18 cellular contexts compared by ENCODE assay signal in genomic region chr11:66683877-66684276, GRCh38. TPM values are rescaled to one million over a fixed set of nuclear protein-coding genes. Genes with fewer than 3 reads are reported as not detected.
DNase-seq lines count a peak whose midpoint lies in the region; ATAC-seq, FAIRE-seq and TF ChIP-seq lines count a peak whose summit lies in the region.
"Had no signal": no experiment of that assay in that cellular context is flagged by ENCODE, and none has a peak within 500 bp of the region (broad histone marks: within the 10 kb centered on the region; RNA-seq: fewer than 3 reads in every experiment).

No MANE protein-coding gene starts in this region.

- H3K4me1 ChIP-seq in GM23338 (ENCODE audit: insufficient read depth) (no peaks in the 10 kb centered on the region), K562 (replicated peaks in 1 of 2; ENCODE audit: control insufficient read depth in 2 of 2, insufficient read depth in 2 of 2, low read length in 2 of 2) (peaks cover 0 to 5% of the 10 kb centered on the region in 2 experiments; a peak in 2 of 5 replicates)

- no peak overlapping the region for H3K4me3 Mint-ChIP-seq in CD14-positive monocyte
- H3K4me3 Mint-ChIP-seq in GM23338: no peak overlapping the region
- no peak overlapping the region for H3K4me3 Mint-ChIP-seq in neural crest cell
- no peak overlapping the region for H3K4me3 Mint-ChIP-seq in activated T-cell treated with anti-CD3 and anti-CD28 coated beads, Interleukin-2, amount 50 U/mL, for 24 hours
- H3K4me3 Mint-ChIP-seq: CD4-positive, alpha-beta memory T cell; H9 had no signal

- no peak for FAIRE-seq in K562 (lab: Jason Lieb, UNC)
- FAIRE-seq: GM12878, H1, HTR-8/SVneo had no signal

- H3K36me3 ChIP-seq in GM23338 (ENCODE audit: insufficient read depth) (no peaks in the 10 kb centered on the region), K562 (ENCODE audit: control insufficient read depth, insufficient read depth, low read length) (peaks cover 33% of the 10 kb centered on the region; the same call in 2 of the 3 replicates)

- no peaks in the 10 kb centered on the region for H3F3A ChIP-seq in GM23338 (replicated peaks; ENCODE audit: low read depth)

- TF ChIP-seq RAD21 in K562 (CRISPR knock-in tag; conservative IDR thresholded peaks at IDR 0.05 in 1 of 2, IDR thresholded peaks at IDR 0.05 in 1 of 2): no peak

- no peak overlapping the region for H3K9ac ChIP-seq in K562 (ENCODE audit: insufficient read depth in 1 of 2, low read depth in 2 of 2, low read length in 2 of 2)
- H3K9ac ChIP-seq: KMS-11 had no signal

- H3K4me3 ChIP-seq in GM23338: no peak overlapping the region
- no peak overlapping the region for H3K4me3 ChIP-seq in K562
- H3K4me3 ChIP-seq: GM12878 had no signal

- H3K27me3 Mint-ChIP-seq in CD14-positive monocyte (ENCODE audit: low read depth in 3 of 3): peaks cover 0 to 3% (median 0%) of the 10 kb centered on the region in 3 donors
- H3K27me3 Mint-ChIP-seq in GM23338 (ENCODE audit: insufficient read depth, low read depth, poor library complexity): peaks cover 8% of the 10 kb centered on the region
- H3K27me3 Mint-ChIP-seq in neural crest cell (ENCODE audit: low read depth): no peaks in the 10 kb centered on the region
- no peaks in the 10 kb centered on the region for H3K27me3 Mint-ChIP-seq in activated T-cell treated with anti-CD3 and anti-CD28 coated beads, Interleukin-2, amount 50 U/mL, for 24 hours
- H3K27me3 Mint-ChIP-seq: IgD-negative memory B cell had no signal

- H3K9me3 Mint-ChIP-seq in CD14-positive monocyte: no peaks in the 10 kb centered on the region
- H3K9me3 Mint-ChIP-seq in GM23338: no peaks in the 10 kb centered on the region; the same call in 1 of the 3 replicates
- H3K9me3 Mint-ChIP-seq in neural crest cell: no peaks in the 10 kb centered on the region
- H3K9me3 Mint-ChIP-seq in activated T-cell treated with anti-CD3 and anti-CD28 coated beads, Interleukin-2, amount 50 U/mL, for 24 hours: no peaks in the 10 kb centered on the region
- H3K9me3 Mint-ChIP-seq: CD4-positive, alpha-beta memory T cell; H9; IgD-negative memory B cell had no signal

- H4K20me1 ChIP-seq in GM23338 (replicated peaks; ENCODE audit: insufficient read depth) (no peaks in the 10 kb centered on the region), K562 (replicated peaks; ENCODE audit: control insufficient read depth, insufficient read depth, low read length) (no peaks in the 10 kb centered on the region)

- POLR2A ChIA-PET in K562 (lab: Yijun Ruan, JAX): interaction anchor here (0.9 kb wide), 1 partner anchor 66 kb away, joined by 3 read pairs; no protein-coding TSS in a partner anchor

- H3K9me2 ChIP-seq in GM23338 (ENCODE audit: insufficient read depth): no peaks in the 10 kb centered on the region

- H3K79me2 ChIP-seq in GM23338 (replicated peaks; ENCODE audit: insufficient read depth) (no peaks in the 10 kb centered on the region), K562 (ENCODE audit: control insufficient read depth, insufficient read depth, low read length) (no peaks in the 10 kb centered on the region)

- H2AFZ ChIP-seq in GM23338 (no peak overlapping the region), K562 (ENCODE audit: low read depth, low read length) (no peak overlapping the region)

- H3K27me3 ChIP-seq in GM23338 (ENCODE audit: insufficient read depth) (no peaks in the 10 kb centered on the region), K562 (ENCODE audit: control insufficient read depth in 2 of 2, insufficient read depth in 2 of 2, low read length in 2 of 2) (no peaks in the 10 kb centered on the region)

- in situ Hi-C loops in K562 (cut with MboI): loop anchor here (5.0 kb wide), 2 partner anchors 112 to 277 kb away; no protein-coding TSS in a partner anchor

- 0 out of 2 replicates have a peak overlapping the region, but pooled peaks have one; percentile 30 for H3K27ac ChIP-seq in GM23338 (ENCODE audit: low read depth)
- H3K27ac ChIP-seq in K562 (ENCODE audit: extremely low read depth, low read depth, low read length): no peak overlapping the region
- H3K27ac ChIP-seq: C4-2B, KMS-11 had no signal

- DNase-seq in CD14-positive monocyte (ENCODE audit: low spot score) (peak; percentile 22), GM23338 (ENCODE audit: low spot score) (no peak), K562 (ENCODE audit: extremely low read depth in 1 of 4, low spot score in 3 of 4) (no peak), neural crest cell (ENCODE audit: low read depth, low spot score) (no peak), KG1 (lab: John Stamatoyannopoulos, UW) (no peak)
- no peak for DNase-seq in activated T-cell treated with anti-CD3 and anti-CD28 coated beads, Interleukin-2, amount 50 U/mL, for 24 hours
- DNase-seq: AML-193; CD4-positive, alpha-beta memory T cell; DMS79 treated with DMSO at 0.1 percent for 48 hours; H9 had no signal

- H3K4me2 ChIP-seq in GM23338 (no peak overlapping the region), K562 (ENCODE audit: insufficient read depth, low read length) (no peak overlapping the region)
- H3K4me2 ChIP-seq: KMS-11 had no signal

- TSS peak; percentile 37 for BruUV-seq in K562 (replicated peaks; lab: Mats Ljungman, UMichigan)

- no peaks in the 10 kb centered on the region for H3K4me1 Mint-ChIP-seq in CD14-positive monocyte
- peaks cover 5% of the 10 kb centered on the region for H3K4me1 Mint-ChIP-seq in GM23338
- H3K4me1 Mint-ChIP-seq in neural crest cell: peaks cover 4% of the 10 kb centered on the region
- no peaks in the 10 kb centered on the region for H3K4me1 Mint-ChIP-seq in activated T-cell treated with anti-CD3 and anti-CD28 coated beads, Interleukin-2, amount 50 U/mL, for 24 hours (ENCODE audit: low read depth)
- H3K4me1 Mint-ChIP-seq: CD4-positive, alpha-beta memory T cell had no signal

- no peak for TF ChIP-seq EP300 in K562 (IDR thresholded peaks at IDR 0.05; ENCODE audit: low read length)

- intact Hi-C loops in CD14-positive monocyte (cut with micrococcal nuclease) (no loop called here), K562 (cut with micrococcal nuclease) (no loop called here)

- CTCF ChIA-PET in K562 (lab: Yijun Ruan, JAX; ENCODE audit: low intra/inter-chr PET ratio): interaction anchor here (0.7 kb wide), 1 partner anchor 271 kb away, joined by 3 read pairs; no protein-coding TSS in a partner anchor

- H3K9me3 ChIP-seq in K562 (replicated peaks; ENCODE audit: control insufficient read depth, insufficient read depth, low read depth, low read length): no peaks in the 10 kb centered on the region

- no peak for TF ChIP-seq POLR2A in K562 (conservative IDR thresholded peaks at IDR 0.05)

- TF ChIP-seq CTCF in CD14-positive monocyte (IDR thresholded peaks at IDR 0.05) (no peak), GM23338 (conservative IDR thresholded peaks at IDR 0.05; ENCODE audit: low read depth in 2 of 2) (no peak), K562 (IDR thresholded peaks at IDR 0.05 in 2 of 3, conservative IDR thresholded peaks at IDR 0.05 in 1 of 3; ENCODE audit: insufficient read depth in 2 of 3, low read depth in 1 of 3, low read length in 3 of 3) (no peak), neural crest cell (conservative IDR thresholded peaks at IDR 0.05) (no peak)

- ATAC-seq in GM23338: no peak
- no peak for ATAC-seq in K562
- no peak for ATAC-seq in HG03469 (IDR thresholded peaks at IDR 0.05; ENCODE audit: unreplicated experiment)
- ATAC-seq in HG02884 (IDR thresholded peaks at IDR 0.05; ENCODE audit: unreplicated experiment): no peak
- ATAC-seq: GM12878 had no signal

- no peak overlapping the region for H3K27ac Mint-ChIP-seq in CD14-positive monocyte
- no peak overlapping the region for H3K27ac Mint-ChIP-seq in GM23338
- H3K27ac Mint-ChIP-seq in neural crest cell (ENCODE audit: unreplicated experiment): peak overlapping the region; percentile 29
- no peak overlapping the region for H3K27ac Mint-ChIP-seq in activated T-cell treated with anti-CD3 and anti-CD28 coated beads, Interleukin-2, amount 50 U/mL, for 24 hours
- H3K27ac Mint-ChIP-seq: CD4-positive, alpha-beta memory T cell had no signal

- H3K36me3 Mint-ChIP-seq in CD14-positive monocyte: no peaks in the 10 kb centered on the region
- peaks cover 26% of the 10 kb centered on the region for H3K36me3 Mint-ChIP-seq in GM23338 (ENCODE audit: low read depth)
- H3K36me3 Mint-ChIP-seq in neural crest cell (ENCODE audit: low read depth): peaks cover 4% of the 10 kb centered on the region
- H3K36me3 Mint-ChIP-seq in activated T-cell treated with anti-CD3 and anti-CD28 coated beads, Interleukin-2, amount 50 U/mL, for 24 hours (ENCODE audit: low read depth): no peaks in the 10 kb centered on the region
- H3K36me3 Mint-ChIP-seq: CD4-positive, alpha-beta memory T cell; IgD-negative memory B cell had no signal

- H3K9me1 ChIP-seq in K562 (ENCODE audit: control insufficient read depth, insufficient read depth, low read length): no peaks in the 10 kb centered on the region

- WGBS in K562 (ENCODE audit: insufficient coverage, low coverage, missing lambda C conversion rate): 82% methylated on average over 7 of the region's 8 CpGs

RNA-seq across cellular contexts. Expression of gene RBM4B, which starts 6.2 kb away (rescaled TPM):
- 10 to 100 TPM in 1 of 2 donors, 1 to 10 TPM in 1; 7.8 to 11.2 TPM for polyA plus RNA-seq in CD14-positive monocyte
- total RNA-seq in GM23338 (2014; rRNA removed; shearing (Covaris generic)): 22.9 and 31.0 TPM in 2 replicates
- 21.1 and 28.0 TPM in 2 replicates for polyA plus RNA-seq in GM23338 (2016; fragmentation: Nextera tagmentation; extraction: Ambion mirVana)
- 71.9 and 81.9 TPM in 2 replicates for total RNA-seq in K562 (2011; cell fraction: chromatin; rRNA removed; ENCODE audit: low replicate concordance)
- 44.4 and 49.7 TPM in 2 replicates for total RNA-seq in K562 (2011; cell fraction: nucleolus; rRNA removed)
- total RNA-seq in K562 (2011; cell fraction: nucleoplasm; rRNA removed): 60.9 and 75.6 TPM in 2 replicates
- 14.6 and 16.1 TPM in 2 replicates for total RNA-seq in K562 (2014; rRNA removed)
- total RNA-seq in K562 (2014; rRNA removed; fragmentation: Illumina TruSeq; extraction: Trizol): 18.8 and 19.9 TPM in 2 replicates
- total RNA-seq in K562 (2015; rRNA removed; fragmentation: Illumina TruSeq; extraction: Trizol): 23.3 and 23.8 TPM in 2 replicates
- total RNA-seq in K562 (2021): 16.9 and 17.8 TPM in 2 replicates
- 39.5 and 39.9 TPM in 2 replicates for polyA plus RNA-seq in K562 (2011; rRNA removed)
- polyA plus RNA-seq in K562 (2011; cell fraction: cytosol; rRNA removed): 21.2 and 30.5 TPM in 2 replicates
- polyA plus RNA-seq in K562 (2011; cell fraction: nucleus; rRNA removed): 108 and 136 TPM in 2 replicates
- 19.0 and 22.8 TPM in 2 replicates for polyA plus RNA-seq in K562 (2012)
- polyA plus RNA-seq in K562 (2014; fragmentation: Illumina TruSeq; extraction: Trizol): 22.4 and 23.7 TPM in 2 replicates
- 10 to 100 TPM; 29.7 to 32.3 TPM for polyA plus RNA-seq in K562 (2014; fragmentation: Nextera tagmentation; extraction: Ambion mirVana)
- 31.7 and 33.0 TPM in 2 replicates for polyA plus RNA-seq in K562 (2014; rRNA removed)
- polyA minus RNA-seq in K562 (2011; rRNA and poly(A)+ RNA removed): 25.3 and 29.5 TPM in 2 replicates
- 7.0 and 8.5 TPM in 2 replicates for polyA minus RNA-seq in K562 (2011; cell fraction: cytosol; rRNA and poly(A)+ RNA removed)
- polyA minus RNA-seq in K562 (2011; cell fraction: nucleus; rRNA and poly(A)+ RNA removed): 18.6 and 29.1 TPM in 2 replicates
- total RNA-seq in neural crest cell: 57.0 and 61.9 TPM in 2 replicates

RNA-seq across cellular contexts. Expression of gene SPTBN2, which starts 45.1 kb away (rescaled TPM):
- polyA plus RNA-seq in CD14-positive monocyte: not detected
- total RNA-seq in GM23338 (2014; rRNA removed; shearing (Covaris generic)): 28.9 and 49.1 TPM in 2 replicates
- polyA plus RNA-seq in GM23338 (2016; fragmentation: Nextera tagmentation; extraction: Ambion mirVana): 6.9 and 7.7 TPM in 2 replicates
- 38.7 and 79.0 TPM in 2 replicates for total RNA-seq in K562 (2011; cell fraction: chromatin; rRNA removed; ENCODE audit: low replicate concordance)
- 36.8 and 51.9 TPM in 2 replicates for total RNA-seq in K562 (2011; cell fraction: nucleolus; rRNA removed)
- 19.7 and 37.4 TPM in 2 replicates for total RNA-seq in K562 (2011; cell fraction: nucleoplasm; rRNA removed)
- total RNA-seq in K562 (2014; rRNA removed): 56.5 and 65.5 TPM in 2 replicates
- 9.2 and 15.2 TPM in 2 replicates for total RNA-seq in K562 (2014; rRNA removed; fragmentation: Illumina TruSeq; extraction: Trizol)
- 25.5 and 25.6 TPM in 2 replicates for total RNA-seq in K562 (2015; rRNA removed; fragmentation: Illumina TruSeq; extraction: Trizol)
- total RNA-seq in K562 (2021): 50.0 and 55.6 TPM in 2 replicates
- 12.1 and 15.3 TPM in 2 replicates for polyA plus RNA-seq in K562 (2011; rRNA removed)
- polyA plus RNA-seq in K562 (2011; cell fraction: cytosol; rRNA removed): 14.8 and 18.5 TPM in 2 replicates
- polyA plus RNA-seq in K562 (2011; cell fraction: nucleus; rRNA removed): 45.3 and 54.6 TPM in 2 replicates
- 34.5 and 42.4 TPM in 2 replicates for polyA plus RNA-seq in K562 (2012)
- polyA plus RNA-seq in K562 (2014; fragmentation: Illumina TruSeq; extraction: Trizol): 19.7 and 33.5 TPM in 2 replicates
- under 1 TPM; 0.38 to 0.49 TPM for polyA plus RNA-seq in K562 (2014; fragmentation: Nextera tagmentation; extraction: Ambion mirVana)
- 31.4 and 33.3 TPM in 2 replicates for polyA plus RNA-seq in K562 (2014; rRNA removed)
- 15.2 and 22.3 TPM in 2 replicates for polyA minus RNA-seq in K562 (2011; rRNA and poly(A)+ RNA removed)
- polyA minus RNA-seq in K562 (2011; cell fraction: cytosol; rRNA and poly(A)+ RNA removed): 22.2 and 30.1 TPM in 2 replicates
- 10.4 and 25.8 TPM in 2 replicates for polyA minus RNA-seq in K562 (2011; cell fraction: nucleus; rRNA and poly(A)+ RNA removed)
- 34.1 and 43.6 TPM in 2 replicates for total RNA-seq in neural crest cell
- total RNA-seq: CD4-positive, alpha-beta memory T cell had no signal
- polyA plus RNA-seq: CD4-positive, alpha-beta memory T cell; IgD-negative memory B cell had no signal

RNA-seq across cellular contexts. Expression of gene RBM4, which starts 45.4 kb away (rescaled TPM):
- polyA plus RNA-seq in CD14-positive monocyte (100 to 1,000 TPM; 153 TPM), GM23338 (2016; fragmentation: Nextera tagmentation; extraction: Ambion mirVana) (122 and 146 TPM in 2 replicates), K562 (2011; rRNA removed) (177 and 207 TPM in 2 replicates), K562 (2014; fragmentation: Illumina TruSeq; extraction: Trizol) (115 and 122 TPM in 2 replicates), K562 (2014; fragmentation: Nextera tagmentation; extraction: Ambion mirVana) (100 to 1,000 TPM; 223 to 233 TPM), K562 (2014; rRNA removed) (131 and 146 TPM in 2 replicates)
- total RNA-seq in GM23338 (2014; rRNA removed; shearing (Covaris generic)): 133 and 147 TPM in 2 replicates
- 223 and 345 TPM in 2 replicates for total RNA-seq in K562 (2011; cell fraction: chromatin; rRNA removed; ENCODE audit: low replicate concordance)
- 143 and 146 TPM in 2 replicates for total RNA-seq in K562 (2011; cell fraction: nucleolus; rRNA removed)
- total RNA-seq in K562 (2011; cell fraction: nucleoplasm; rRNA removed): 228 and 300 TPM in 2 replicates
- total RNA-seq in K562 (2014; rRNA removed) (81.6 and 109 TPM in 2 replicates), K562 (2014; rRNA removed; fragmentation: Illumina TruSeq; extraction: Trizol) (118 and 120 TPM in 2 replicates), K562 (2015; rRNA removed; fragmentation: Illumina TruSeq; extraction: Trizol) (111 and 112 TPM in 2 replicates), K562 (2021) (116 and 120 TPM in 2 replicates), neural crest cell (268 and 269 TPM in 2 replicates)
- 239 and 259 TPM in 2 replicates for polyA plus RNA-seq in K562 (2011; cell fraction: cytosol; rRNA removed)
- 128 and 204 TPM in 2 replicates for polyA plus RNA-seq in K562 (2011; cell fraction: nucleus; rRNA removed)
- 109 and 163 TPM in 2 replicates for polyA plus RNA-seq in K562 (2012)
- 352 and 358 TPM in 2 replicates for polyA minus RNA-seq in K562 (2011; rRNA and poly(A)+ RNA removed)
- 50.7 and 53.3 TPM in 2 replicates for polyA minus RNA-seq in K562 (2011; cell fraction: cytosol; rRNA and poly(A)+ RNA removed)
- 67.7 and 120 TPM in 2 replicates for polyA minus RNA-seq in K562 (2011; cell fraction: nucleus; rRNA and poly(A)+ RNA removed)
